1 cellular context compared by ENCODE assay signal in genomic region chr13:36981156-36981743, GRCh38.
TF ChIP-seq lines count a peak whose summit lies in the region.

No MANE protein-coding gene starts in this region.

TF ChIP-seq in H1, 55 proteins besides CTCF, POLR2A, EP300 and RAD21 (continued from another document):
- TF ChIP-seq BRCA1 (IDR thresholded peaks at IDR 0.05; ENCODE audit: low read depth, low read length), result no peak
- TF ChIP-seq TCF12 (IDR thresholded peaks at IDR 0.05; ENCODE audit: low read depth, low read length), result no peak
- no peak for TF ChIP-seq CHD7 (IDR thresholded peaks at IDR 0.05; ENCODE audit: insufficient replicate concordance, low read length)
- no peak for TF ChIP-seq NRF1 (IDR thresholded peaks at IDR 0.05; ENCODE audit: low read depth, low read length)
- TF ChIP-seq CHD1 (IDR thresholded peaks at IDR 0.05; ENCODE audit: low read depth, low read length), result no peak
- TF ChIP-seq ZNF274 (IDR thresholded peaks at IDR 0.05; ENCODE audit: borderline replicate concordance, extremely low read depth, low read length), result no peak
- no peak for TF ChIP-seq SAP30 (IDR thresholded peaks at IDR 0.05; ENCODE audit: insufficient read depth, insufficient replicate concordance, low read length)
